ENCODE assay signal across 16 cellular contexts in genomic region chr12:104589215-104589614, GRCh38.
"Had no signal": no experiment of that assay in that cellular context is flagged by ENCODE, and none has a peak within 500 bp of the region (broad histone marks: within the 10 kb centered on the region; RNA-seq: fewer than 3 reads in every experiment).

No MANE protein-coding gene starts in this region.

- H3K36me3 ChIP-seq: esophagus muscularis mucosa had no signal

- H3K27ac Mint-ChIP-seq: activated naive CD8-positive, alpha-beta T cell treated with anti-CD3 and anti-CD28 coated beads, Interleukin-2, amount 10 ng/mL, durations not matched to agents 7 days and 5 days; activated T-helper 1 cell treated with anti-CD3 and anti-CD28 coated beads, Interleukin-12 subunit alpha, Interleukin-12 subunit beta, Interleukin-2, Interleukin-4 antibody, amounts not matched to agents 30 ng/mL and 10 ng/mL and 1 ng/mL, durations not matched to agents 14 hours and 24 hours and 36 hours; stimulated activated effector memory CD8-positive, alpha-beta T cell treated with anti-CD3 and anti-CD28 coated beads, Interleukin-12 subunit alpha, Interleukin-12 subunit beta, amount 100 ng/mL, for 72 hours had no signal

- H3K9ac ChIP-seq: parathyroid adenoma had no signal

- DNase-seq: activated CD4-positive, alpha-beta T cell treated with anti-CD3 and anti-CD28 coated beads for 1 hour; activated CD4-positive, alpha-beta T cell treated with anti-CD3 and anti-CD28 coated beads, Interleukin-2, amount 50 U/mL, for 4 hours; activated naive CD8-positive, alpha-beta T cell treated with anti-CD3 and anti-CD28 coated beads, Interleukin-2, amount 10 ng/mL, durations not matched to agents 7 days and 5 days; naive thymus-derived CD8-positive, alpha-beta T cell; stimulated activated CD4-positive, alpha-beta T cell treated with anti-CD3 and anti-CD28 coated beads, Interleukin-4, amount 100 ng/mL, for 24 hours; T1000; testis had no signal

- H3K9me3 Mint-ChIP-seq: activated T-helper 1 cell treated with anti-CD3 and anti-CD28 coated beads, Interleukin-12 subunit alpha, Interleukin-12 subunit beta, Interleukin-2, Interleukin-4 antibody, amounts not matched to agents 30 ng/mL and 10 ng/mL and 1 ng/mL, durations not matched to agents 14 hours and 24 hours and 36 hours; central memory CD8-positive, alpha-beta T cell; naive thymus-derived CD8-positive, alpha-beta T cell; stimulated activated effector memory CD8-positive, alpha-beta T cell treated with anti-CD3 and anti-CD28 coated beads, Interleukin-12 subunit alpha, Interleukin-12 subunit beta, amount 100 ng/mL, for 72 hours had no signal

- H3K27ac ChIP-seq: coronary artery, esophagus muscularis mucosa, parathyroid adenoma, testis, VCaP had no signal

- H2AFZ ChIP-seq: parathyroid adenoma had no signal

- H3K79me2 ChIP-seq: parathyroid adenoma had no signal

- FAIRE-seq: endometrium had no signal

- H3K4me3 ChIP-seq: coronary artery, esophagus muscularis mucosa, testis had no signal

- H3K4me3 Mint-ChIP-seq: activated naive CD8-positive, alpha-beta T cell treated with anti-CD3 and anti-CD28 coated beads, Interleukin-2, amount 10 ng/mL, durations not matched to agents 7 days and 5 days; activated T-helper 1 cell treated with anti-CD3 and anti-CD28 coated beads, Interleukin-12 subunit alpha, Interleukin-12 subunit beta, Interleukin-2, Interleukin-4 antibody, amounts not matched to agents 30 ng/mL and 10 ng/mL and 1 ng/mL, durations not matched to agents 14 hours and 24 hours and 36 hours; brain; central memory CD8-positive, alpha-beta T cell; naive thymus-derived CD8-positive, alpha-beta T cell; stimulated activated effector memory CD8-positive, alpha-beta T cell treated with anti-CD3 and anti-CD28 coated beads, Interleukin-12 subunit alpha, Interleukin-12 subunit beta, amount 100 ng/mL, for 72 hours had no signal

- H3K27me3 ChIP-seq: esophagus muscularis mucosa, testis had no signal

- H3K4me1 ChIP-seq: parathyroid adenoma, testis had no signal

- H3K9me3 ChIP-seq: esophagus muscularis mucosa, testis had no signal

- H3K27me3 Mint-ChIP-seq: activated naive CD8-positive, alpha-beta T cell treated with anti-CD3 and anti-CD28 coated beads, Interleukin-2, amount 10 ng/mL, durations not matched to agents 7 days and 5 days; central memory CD8-positive, alpha-beta T cell; naive thymus-derived CD8-positive, alpha-beta T cell had no signal
